Comparison of ENCODE assay signal across 1 cellular context in genomic region chr5:149424371-149425315, GRCh38.
TF ChIP-seq lines count a peak whose summit lies in the region.

No MANE protein-coding gene starts in this region.

TF ChIP-seq in IMR-90, 13 proteins besides CTCF, POLR2A, EP300 and RAD21:
- TF ChIP-seq MXI1 (IDR thresholded peaks at IDR 0.05; ENCODE audit: borderline replicate concordance, low read depth, low read length) (no peak), SMC3 (IDR thresholded peaks at IDR 0.05; ENCODE audit: low read depth, low read length) (no peak), FOS (IDR thresholded peaks at IDR 0.05; ENCODE audit: low read depth, low read length) (no peak), NFE2L2 (IDR thresholded peaks at IDR 0.05; ENCODE audit: low read depth, low read length) (no peak), RCOR1 (IDR thresholded peaks at IDR 0.05; ENCODE audit: insufficient replicate concordance, low read length) (no peak)
